Comparison of ENCODE assay signal across 8 cellular contexts in genomic region chr16:16127469-16128116, GRCh38.
A peak's percentile ranks its signal among the peaks of the same experiment; 100 is the strongest.
DNase-seq lines count a peak whose midpoint lies in the region; ATAC-seq and TF ChIP-seq lines count a peak whose summit lies in the region.

No MANE protein-coding gene starts in this region.

- H4K20me1 ChIP-seq in osteoblast (ENCODE audit: insufficient read depth, low read length), result no peaks in the 10 kb centered on the region

- no peaks in the 10 kb centered on the region for H3K27me3 Mint-ChIP-seq in activated T-helper 17 cell treated with anti-CD3 and anti-CD28 coated beads, Interleukin-2, amount 50 U/mL, for 72 hours

- H3K27ac Mint-ChIP-seq in activated T-helper 17 cell treated with anti-CD3 and anti-CD28 coated beads, Interleukin-2, amount 50 U/mL, for 72 hours, result peak overlapping the region; percentile 32

- DNase-seq in COR-L47 (lab: John Stamatoyannopoulos, UW), result peak; percentile 47
- peak; percentile 77 for DNase-seq in RPMI8226
- peak; percentile 10 to 29 for DNase-seq in foreskin keratinocyte
- DNase-seq in osteoblast (ENCODE audit: insufficient read length, low spot score, missing footprints), result peak; percentile 89
- DNase-seq in suprapubic skin (ENCODE audit: low spot score in 2 of 2), result peak in 1 of 2 donors; percentile 85

- H3K79me2 ChIP-seq in osteoblast (ENCODE audit: insufficient read depth, low read length), result no peaks in the 10 kb centered on the region

- H3K9me3 ChIP-seq in osteoblast (ENCODE audit: low read depth, low read length) (peaks cover 10% of the 10 kb centered on the region), suprapubic skin (no peaks in the 10 kb centered on the region)

- H3K36me3 ChIP-seq in osteoblast (ENCODE audit: insufficient read depth, low read length), result peaks cover 65% of the 10 kb centered on the region
- H3K36me3 ChIP-seq in suprapubic skin, result peaks cover 67% of the 10 kb centered on the region

- H3K4me3 ChIP-seq in osteoblast (ENCODE audit: insufficient read depth, low read length), result no peak overlapping the region
- no peak overlapping the region for H3K4me3 ChIP-seq in suprapubic skin

- H2AFZ ChIP-seq in osteoblast (ENCODE audit: low read length), result peak overlapping the region; percentile 29

- no peaks in the 10 kb centered on the region for H3K27me3 ChIP-seq in foreskin keratinocyte
- no peaks in the 10 kb centered on the region for H3K27me3 ChIP-seq in osteoblast (ENCODE audit: insufficient read depth, low read length)
- H3K27me3 ChIP-seq in suprapubic skin, result no peaks in the 10 kb centered on the region

- TF ChIP-seq EP300 in suprapubic skin (IDR thresholded peaks at IDR 0.05), result no peak

- no peak for TF ChIP-seq POLR2A in suprapubic skin (IDR thresholded peaks at IDR 0.05)

- peaks cover 3% of the 10 kb centered on the region for H3K9me3 Mint-ChIP-seq in activated T-helper 17 cell treated with anti-CD3 and anti-CD28 coated beads, Interleukin-2, amount 50 U/mL, for 72 hours

- TF ChIP-seq CTCF in foreskin keratinocyte (conservative IDR thresholded peaks at IDR 0.05), result peak; percentile 84
- peak; percentile 86 for TF ChIP-seq CTCF in osteoblast (IDR thresholded peaks at IDR 0.05; ENCODE audit: extremely low read depth, low read depth, low read length)
- peak; percentile 81 to 90 for TF ChIP-seq CTCF in suprapubic skin (IDR thresholded peaks at IDR 0.05)

- no peak overlapping the region for H3K4me2 ChIP-seq in osteoblast (ENCODE audit: insufficient read depth, low read length)

- peaks cover 100% of the 10 kb centered on the region for H3K36me3 Mint-ChIP-seq in activated T-helper 17 cell treated with anti-CD3 and anti-CD28 coated beads, Interleukin-2, amount 50 U/mL, for 72 hours (ENCODE audit: low read depth)

- 33% methylated on average over 10 of the region's 11 CpGs for WGBS in suprapubic skin

- no peak overlapping the region for H3K4me3 Mint-ChIP-seq in activated T-helper 17 cell treated with anti-CD3 and anti-CD28 coated beads, Interleukin-2, amount 50 U/mL, for 72 hours

- no peak overlapping the region for H3K27ac ChIP-seq in foreskin keratinocyte
- peak overlapping the region; percentile 53 for H3K27ac ChIP-seq in osteoblast (ENCODE audit: low read depth, low read length)
- no peak overlapping the region for H3K27ac ChIP-seq in suprapubic skin

- ATAC-seq in HG03097 (IDR thresholded peaks at IDR 0.05; ENCODE audit: low FRiP score, unreplicated experiment) (peak; percentile 63), foreskin keratinocyte (peak; percentile 78), HG02870 (IDR thresholded peaks at IDR 0.05; ENCODE audit: unreplicated experiment) (no peak)
- ATAC-seq in activated T-helper 17 cell treated with anti-CD3 and anti-CD28 coated beads, Interleukin-2, amount 50 U/mL, for 72 hours (replicated peaks), result peak; percentile 80

- no peaks in the 10 kb centered on the region for H3K4me1 ChIP-seq in foreskin keratinocyte
- H3K4me1 ChIP-seq in osteoblast (ENCODE audit: insufficient read depth, low read length), result no peaks in the 10 kb centered on the region
- H3K4me1 ChIP-seq in suprapubic skin, result no peaks in the 10 kb centered on the region

- no peaks in the 10 kb centered on the region for H3K4me1 Mint-ChIP-seq in activated T-helper 17 cell treated with anti-CD3 and anti-CD28 coated beads, Interleukin-2, amount 50 U/mL, for 72 hours
